ENCODE assay signal across 1 cellular context in genomic region chr12:53623986-53624385, GRCh38.
TF ChIP-seq lines count a peak whose summit lies in the region.

No MANE protein-coding gene starts in this region.

TF ChIP-seq in HepG2, 621 proteins besides CTCF, POLR2A, EP300 and RAD21 (continued from another document):
- TF ChIP-seq TFAP4 (IDR thresholded peaks at IDR 0.05; ENCODE audit: borderline replicate concordance, low read depth): no peak
- no peak for TF ChIP-seq HOXA9 (CRISPR knock-in tag; IDR thresholded peaks at IDR 0.05; ENCODE audit: borderline replicate concordance)
- no peak for TF ChIP-seq ZBTB42 (CRISPR knock-in tag; IDR thresholded peaks at IDR 0.05)
- no peak for TF ChIP-seq ZBTB4 (CRISPR knock-in tag; IDR thresholded peaks at IDR 0.05; ENCODE audit: borderline replicate concordance)
- TF ChIP-seq ZNF282 (IDR thresholded peaks at IDR 0.05; ENCODE audit: partially characterized antibody): no peak
- no peak for TF ChIP-seq CREM (IDR thresholded peaks at IDR 0.05)
- TF ChIP-seq CREM (CRISPR knock-in tag; IDR thresholded peaks at IDR 0.05): no peak
- no peak for TF ChIP-seq THYN1 (CRISPR knock-in tag; IDR thresholded peaks at IDR 0.05; ENCODE audit: borderline replicate concordance, low read depth)
- no peak for TF ChIP-seq ZMYM4 (CRISPR knock-in tag; IDR thresholded peaks at IDR 0.05)
- no peak for TF ChIP-seq SIX1 (CRISPR knock-in tag; IDR thresholded peaks at IDR 0.05; ENCODE audit: borderline replicate concordance)
- TF ChIP-seq ZNF7 (CRISPR knock-in tag; IDR thresholded peaks at IDR 0.05): no peak
- no peak for TF ChIP-seq ZNF180 (CRISPR knock-in tag; IDR thresholded peaks at IDR 0.05; ENCODE audit: borderline replicate concordance, low read depth)
- no peak for TF ChIP-seq ATAD3A (CRISPR knock-in tag; IDR thresholded peaks at IDR 0.05)
- TF ChIP-seq, protein P1, sequence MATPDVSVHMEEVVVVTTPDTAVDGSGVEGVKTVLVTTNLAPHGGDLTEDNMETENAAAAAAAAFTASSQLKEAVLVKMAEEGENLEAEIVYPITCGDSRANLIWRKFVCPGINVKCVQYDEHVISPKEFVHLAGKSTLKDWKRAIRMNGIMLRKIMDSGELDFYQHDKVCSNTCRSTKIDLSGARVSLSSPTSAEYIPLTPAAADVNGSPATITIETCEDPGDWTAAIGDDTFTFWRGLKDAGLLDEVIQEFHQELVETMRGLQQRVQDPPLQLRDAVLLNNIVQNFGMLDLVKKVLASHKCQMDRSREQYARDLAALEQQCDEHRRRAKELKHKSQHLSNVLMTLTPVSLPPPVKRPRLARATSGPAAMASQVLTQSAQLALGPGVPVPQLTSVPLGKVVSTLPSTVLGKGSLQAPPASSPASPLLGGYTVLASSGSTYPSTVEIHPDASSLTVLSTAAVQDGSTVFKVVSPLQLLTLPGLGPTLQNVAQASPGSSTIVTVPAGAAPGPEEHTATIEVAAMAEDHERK (CRISPR knock-in tag; IDR thresholded peaks at IDR 0.05; ENCODE audit: low read depth): no peak
- no peak for TF ChIP-seq TBX2 (CRISPR knock-in tag; IDR thresholded peaks at IDR 0.05; ENCODE audit: borderline replicate concordance)
- TF ChIP-seq, protein P2, sequence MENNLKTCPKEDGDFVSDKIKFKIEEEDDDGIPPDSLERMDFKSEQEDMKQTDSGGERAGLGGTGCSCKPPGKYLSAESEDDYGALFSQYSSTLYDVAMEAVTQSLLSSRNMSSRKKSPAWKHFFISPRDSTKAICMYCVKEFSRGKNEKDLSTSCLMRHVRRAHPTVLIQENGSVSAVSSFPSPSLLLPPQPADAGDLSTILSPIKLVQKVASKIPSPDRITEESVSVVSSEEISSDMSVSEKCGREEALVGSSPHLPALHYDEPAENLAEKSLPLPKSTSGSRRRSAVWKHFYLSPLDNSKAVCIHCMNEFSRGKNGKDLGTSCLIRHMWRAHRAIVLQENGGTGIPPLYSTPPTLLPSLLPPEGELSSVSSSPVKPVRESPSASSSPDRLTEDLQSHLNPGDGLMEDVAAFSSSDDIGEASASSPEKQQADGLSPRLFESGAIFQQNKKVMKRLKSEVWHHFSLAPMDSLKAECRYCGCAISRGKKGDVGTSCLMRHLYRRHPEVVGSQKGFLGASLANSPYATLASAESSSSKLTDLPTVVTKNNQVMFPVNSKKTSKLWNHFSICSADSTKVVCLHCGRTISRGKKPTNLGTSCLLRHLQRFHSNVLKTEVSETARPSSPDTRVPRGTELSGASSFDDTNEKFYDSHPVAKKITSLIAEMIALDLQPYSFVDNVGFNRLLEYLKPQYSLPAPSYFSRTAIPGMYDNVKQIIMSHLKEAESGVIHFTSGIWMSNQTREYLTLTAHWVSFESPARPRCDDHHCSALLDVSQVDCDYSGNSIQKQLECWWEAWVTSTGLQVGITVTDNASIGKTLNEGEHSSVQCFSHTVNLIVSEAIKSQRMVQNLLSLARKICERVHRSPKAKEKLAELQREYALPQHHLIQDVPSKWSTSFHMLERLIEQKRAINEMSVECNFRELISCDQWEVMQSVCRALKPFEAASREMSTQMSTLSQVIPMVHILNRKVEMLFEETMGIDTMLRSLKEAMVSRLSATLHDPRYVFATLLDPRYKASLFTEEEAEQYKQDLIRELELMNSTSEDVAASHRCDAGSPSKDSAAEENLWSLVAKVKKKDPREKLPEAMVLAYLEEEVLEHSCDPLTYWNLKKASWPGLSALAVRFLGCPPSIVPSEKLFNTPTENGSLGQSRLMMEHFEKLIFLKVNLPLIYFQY (CRISPR knock-in tag; IDR thresholded peaks at IDR 0.05; ENCODE audit: borderline replicate concordance): peak; percentile 44; the same call in 1 of the 2 replicates
